29 cellular contexts compared by ENCODE assay signal in genomic region chr12:108352591-108352990, GRCh38. TPM values are rescaled to one million over a fixed set of nuclear protein-coding genes. Genes with fewer than 3 reads are reported as not detected.
"Had no signal": no experiment of that assay in that cellular context is flagged by ENCODE, and none has a peak within 500 bp of the region (broad histone marks: within the 10 kb centered on the region; RNA-seq: fewer than 3 reads in every experiment).

No MANE protein-coding gene starts in this region.

- H3K4me1 Mint-ChIP-seq: neural crest cell; stimulated activated effector memory CD8-positive, alpha-beta T cell treated with anti-CD3 and anti-CD28 coated beads, Interleukin-12 subunit alpha, Interleukin-12 subunit beta, amount 100 ng/mL, for 72 hours had no signal

- DNase-seq: cortex of kidney; dorsolateral prefrontal cortex; effector CD4-positive, alpha-beta T cell; foreskin fibroblast; gastrocnemius medialis; head of caudate nucleus; kidney; left cardiac atrium; left lung; mesendoderm; natural killer cell; right lobe of liver; stimulated activated CD4-positive, alpha-beta T cell treated with anti-CD3 and anti-CD28 coated beads, Interleukin-12 subunit alpha, Interleukin-12 subunit beta, amount 100 ng/mL, for 4 hours; stimulated activated CD4-positive, alpha-beta T cell treated with anti-CD3 and anti-CD28 coated beads, Interleukin-1b, Interleukin-23, amount 100 ng/mL, for 48 hours; stimulated activated CD4-positive, alpha-beta T cell treated with anti-CD3 and anti-CD28 coated beads, Interleukin-4, amount 100 ng/mL, for 1 hour; stimulated activated naive CD4-positive, alpha-beta T cell treated with Interleukin-2 at 50 U/mL for 16 hours; stomach; thyroid gland; trophoblast cell had no signal

- H3K36me3 Mint-ChIP-seq: natural killer cell; stimulated activated effector memory CD8-positive, alpha-beta T cell treated with anti-CD3 and anti-CD28 coated beads, Interleukin-12 subunit alpha, Interleukin-12 subunit beta, amount 100 ng/mL, for 72 hours had no signal

- H2AFZ ChIP-seq: parathyroid adenoma had no signal

- H3K4me1 ChIP-seq: gastrocnemius medialis, left lung, parathyroid adenoma, right lobe of liver, stomach, thyroid gland, vagina had no signal

- H3K4me2 ChIP-seq: smooth muscle cell had no signal

- H3K36me3 ChIP-seq: gastrocnemius medialis, left lung, neutrophil, right lobe of liver, stomach, thyroid gland, vagina had no signal

- H3K27ac Mint-ChIP-seq: natural killer cell; progenitor cell of endocrine pancreas; stimulated activated effector memory CD8-positive, alpha-beta T cell treated with anti-CD3 and anti-CD28 coated beads, Interleukin-12 subunit alpha, Interleukin-12 subunit beta, amount 100 ng/mL, for 72 hours had no signal

- H3K9me3 ChIP-seq: gastrocnemius medialis, left lung, neutrophil, right lobe of liver, stomach, thyroid gland, vagina had no signal

- H3K79me2 ChIP-seq: parathyroid adenoma had no signal

- ATAC-seq: esophagus mucosa; gastrocnemius medialis; left cardiac atrium; left lung; natural killer cell; right lobe of liver; stimulated activated effector memory CD8-positive, alpha-beta T cell treated with anti-CD3 and anti-CD28 coated beads, Interleukin-12 subunit alpha, Interleukin-12 subunit beta, amount 100 ng/mL, for 72 hours had no signal

- H3K27ac ChIP-seq: dorsolateral prefrontal cortex, epithelial cell of prostate, gastrocnemius medialis, left lung, neutrophil, parathyroid adenoma, right lobe of liver, stomach, thyroid gland, vagina had no signal

- H3K27me3 ChIP-seq: gastrocnemius medialis, left lung, neutrophil, right lobe of liver, stomach, thyroid gland, vagina had no signal

- H3K9me3 Mint-ChIP-seq: neural crest cell; stimulated activated effector memory CD8-positive, alpha-beta T cell treated with anti-CD3 and anti-CD28 coated beads, Interleukin-12 subunit alpha, Interleukin-12 subunit beta, amount 100 ng/mL, for 72 hours had no signal

- H3K4me3 ChIP-seq: dorsolateral prefrontal cortex, gastrocnemius medialis, left lung, right lobe of liver, smooth muscle cell, stomach, thyroid gland, vagina had no signal

- H3K4me3 Mint-ChIP-seq: natural killer cell; neural crest cell; stimulated activated effector memory CD8-positive, alpha-beta T cell treated with anti-CD3 and anti-CD28 coated beads, Interleukin-12 subunit alpha, Interleukin-12 subunit beta, amount 100 ng/mL, for 72 hours had no signal

RNA-seq across cellular contexts. Expression of gene CMKLR1, which starts 13.5 kb away (rescaled TPM):
- total RNA-seq: lung microvascular endothelial cell, progenitor cell of endocrine pancreas had no signal
